1 cellular context compared by ENCODE assay signal in the genomic region with DNA sequence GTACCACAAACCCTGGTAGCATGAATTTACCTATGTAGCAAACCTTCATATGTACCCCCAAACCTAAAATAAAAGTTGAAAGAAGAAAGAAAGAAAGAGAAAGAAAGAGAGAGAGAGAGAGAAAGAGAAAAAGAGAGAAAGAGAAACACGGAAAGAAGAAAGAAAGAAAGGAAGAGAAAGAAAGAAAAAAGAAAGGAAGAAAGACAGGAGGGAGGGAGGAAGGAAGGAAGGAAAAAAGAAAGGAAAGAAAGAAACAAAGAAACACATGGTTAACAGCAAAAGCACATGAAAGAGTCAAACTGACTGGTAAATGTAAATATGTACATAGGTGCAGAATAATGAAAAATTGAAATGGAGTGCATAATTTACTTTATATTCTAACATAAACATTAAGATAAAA.
TF ChIP-seq lines count a peak whose summit lies in the region.

No MANE protein-coding gene starts in this region.

TF ChIP-seq in GM23338, 12 proteins besides CTCF, POLR2A, EP300 and RAD21 (continued from another document):
- TF ChIP-seq ZNF114 (CRISPR knock-in tag; IDR thresholded peaks at IDR 0.05): no peak
- TF ChIP-seq EZH2phosphoT487 (IDR thresholded peaks at IDR 0.05; ENCODE audit: unreplicated experiment): no peak
